Comparison of ENCODE assay signal across 19 cellular contexts in genomic region chr6:41584668-41585205, GRCh38. TPM values are rescaled to one million over a fixed set of nuclear protein-coding genes. Genes with fewer than 3 reads are reported as not detected.
A peak's percentile ranks its signal among the peaks of the same experiment; 100 is the strongest.
DNase-seq lines count a peak whose midpoint lies in the region; ATAC-seq and TF ChIP-seq lines count a peak whose summit lies in the region.
"Had no signal": no experiment of that assay in that cellular context is flagged by ENCODE, and none has a peak within 500 bp of the region (broad histone marks: within the 10 kb centered on the region; RNA-seq: fewer than 3 reads in every experiment).

No MANE protein-coding gene starts in this region.

- no peak for TF ChIP-seq POLR2A in stomach (IDR thresholded peaks at IDR 0.05)

- ATAC-seq in left colon (peak; percentile 81), GM21526 (IDR thresholded peaks at IDR 0.05; ENCODE audit: low FRiP score, unreplicated experiment) (no peak)
- ATAC-seq in stimulated activated naive CD8-positive, alpha-beta T cell treated with anti-CD3 and anti-CD28 coated beads, Interleukin-15, Interleukin-2, amounts not matched to agents 100 U/mL and 50 U/mL, for 24 hours, result no peak
- ATAC-seq: activated CD8-positive, alpha-beta memory T cell treated with anti-CD3 and anti-CD28 coated beads, Interleukin-2, amount 10 ng/mL, durations not matched to agents 7 days and 5 days; natural killer cell treated with Interleukin-12 subunit alpha and Interleukin-12 subunit beta and Interleukin-15 and Interleukin-18, amount 100 ng/mL, for 72 hours had no signal

- TF ChIP-seq CTCF in stomach (IDR thresholded peaks at IDR 0.05) (no peak), endothelial cell (IDR thresholded peaks at IDR 0.05; ENCODE audit: unreplicated experiment) (no peak)

- H3K27ac Mint-ChIP-seq in endothelial cell (ENCODE audit: unreplicated experiment), result no peak overlapping the region
- H3K27ac Mint-ChIP-seq: activated CD8-positive, alpha-beta memory T cell treated with anti-CD3 and anti-CD28 coated beads, Interleukin-2, amount 10 ng/mL, durations not matched to agents 7 days and 5 days; stimulated activated naive CD8-positive, alpha-beta T cell treated with anti-CD3 and anti-CD28 coated beads, Interleukin-15, Interleukin-2, amounts not matched to agents 100 ng/mL and 50 ng/mL, for 24 hours had no signal

- H3K36me3 Mint-ChIP-seq in endothelial cell (ENCODE audit: low read depth, unreplicated experiment), result peaks cover 9% of the 10 kb centered on the region
- H3K36me3 Mint-ChIP-seq: activated CD8-positive, alpha-beta memory T cell treated with anti-CD3 and anti-CD28 coated beads, Interleukin-2, amount 10 ng/mL, durations not matched to agents 7 days and 5 days; natural killer cell treated with Interleukin-12 subunit alpha and Interleukin-12 subunit beta and Interleukin-15 and Interleukin-18, amount 100 ng/mL, for 72 hours had no signal

- H3K27me3 Mint-ChIP-seq in endothelial cell (ENCODE audit: unreplicated experiment), result peaks cover 8% of the 10 kb centered on the region
- H3K27me3 Mint-ChIP-seq: activated CD8-positive, alpha-beta memory T cell treated with anti-CD3 and anti-CD28 coated beads, Interleukin-2, amount 10 ng/mL, durations not matched to agents 7 days and 5 days; effector memory CD8-positive, alpha-beta T cell; natural killer cell treated with Interleukin-12 subunit alpha and Interleukin-12 subunit beta and Interleukin-15 and Interleukin-18, amount 100 ng/mL, for 72 hours; stimulated activated naive CD8-positive, alpha-beta T cell treated with anti-CD3 and anti-CD28 coated beads, Interleukin-15, Interleukin-2, amounts not matched to agents 100 ng/mL and 50 ng/mL, for 24 hours had no signal

- H3K27ac ChIP-seq in stomach, result peak overlapping the region in 3 of 5 donors; percentile 56 to 58 (median 57)
- H3K27ac ChIP-seq: brain microvascular endothelial cell had no signal

- 48 to 80% (median 56%) methylated on average over 8 to 11 of the region's 11 CpGs for WGBS in stomach, 5 donors

- H3K27me3 ChIP-seq in stomach, result no peaks in the 10 kb centered on the region
- H3K27me3 ChIP-seq: brain microvascular endothelial cell had no signal

- H3K36me3 ChIP-seq in stomach, result peaks cover 29 to 82% (median 76%) of the 10 kb centered on the region in 4 donors

- peaks cover 33% of the 10 kb centered on the region for H3K4me1 Mint-ChIP-seq in endothelial cell (ENCODE audit: unreplicated experiment)

- peaks cover 19 to 74% (median 53%) of the 10 kb centered on the region in 4 donors for H3K4me1 ChIP-seq in stomach

- H3K9me3 ChIP-seq in stomach, result no peaks in the 10 kb centered on the region

- H3K4me3 ChIP-seq in stomach, result no peak overlapping the region

- intact Hi-C loops in left colon (cut with DNase I, micrococcal nuclease) (no loop called here), stomach (cut with DNase I; ENCODE audit: low total_unique reads) (no loop called here)

- no peak for TF ChIP-seq EP300 in stomach (IDR thresholded peaks at IDR 0.05)

- no peak overlapping the region for H3K4me3 Mint-ChIP-seq in endothelial cell (ENCODE audit: unreplicated experiment)
- H3K4me3 Mint-ChIP-seq: activated CD8-positive, alpha-beta memory T cell treated with anti-CD3 and anti-CD28 coated beads, Interleukin-2, amount 10 ng/mL, durations not matched to agents 7 days and 5 days; effector memory CD8-positive, alpha-beta T cell; natural killer cell treated with Interleukin-12 subunit alpha and Interleukin-12 subunit beta and Interleukin-15 and Interleukin-18, amount 100 ng/mL, for 72 hours; stimulated activated naive CD8-positive, alpha-beta T cell treated with anti-CD3 and anti-CD28 coated beads, Interleukin-15, Interleukin-2, amounts not matched to agents 100 ng/mL and 50 ng/mL, for 24 hours had no signal

- H3K9me3 Mint-ChIP-seq in endothelial cell (ENCODE audit: unreplicated experiment), result no peaks in the 10 kb centered on the region
- H3K9me3 Mint-ChIP-seq: effector memory CD8-positive, alpha-beta T cell; natural killer cell treated with Interleukin-12 subunit alpha and Interleukin-12 subunit beta and Interleukin-15 and Interleukin-18, amount 100 ng/mL, for 72 hours; stimulated activated naive CD8-positive, alpha-beta T cell treated with anti-CD3 and anti-CD28 coated beads, Interleukin-15, Interleukin-2, amounts not matched to agents 100 ng/mL and 50 ng/mL, for 24 hours had no signal

- DNase-seq in NCI-H345 (lab: John Stamatoyannopoulos, UW), result peak; percentile 9
- no peak for DNase-seq in NCI-H345 treated with DMSO at 0.1 percent for 48 hours (lab: John Stamatoyannopoulos, UW; ENCODE audit: unreplicated experiment)
- DNase-seq in SHP77 treated with DMSO at 0.1 percent for 48 hours (lab: John Stamatoyannopoulos, UW), result peak; percentile 18
- DNase-seq in left colon, result peak; percentile 48 to 49
- peak; percentile 77 for DNase-seq in stomach
- no peak for DNase-seq in stimulated activated naive CD8-positive, alpha-beta T cell treated with anti-CD3 and anti-CD28 coated beads, Interleukin-15, Interleukin-2, amounts not matched to agents 100 U/mL and 50 U/mL, for 24 hours
- DNase-seq in endothelial cell (ENCODE audit: low spot score), result no peak
- DNase-seq: activated CD4-positive, CD25-positive, alpha-beta regulatory T cell; activated CD8-positive, alpha-beta memory T cell treated with anti-CD3 and anti-CD28 coated beads, Interleukin-2, amount 10 ng/mL, durations not matched to agents 7 days and 5 days; activated naive CD4-positive, alpha-beta T cell; brain microvascular endothelial cell; COR-L47; effector memory CD8-positive, alpha-beta T cell; foreskin melanocyte; GOT3; NCI-H2081 had no signal

RNA-seq across cellular contexts. Expression of gene FOXP4, which starts 38.6 kb away (rescaled TPM):
- total RNA-seq in left colon (10 to 100 TPM; 38.6 to 39.4 TPM), stomach (10 to 100 TPM in 4 of 5 donors, 1 to 10 TPM in 1; 7.9 to 70.4 (median 40.3) TPM), endothelial cell (ENCODE audit: unreplicated experiment) (32.5 TPM)
- polyA plus RNA-seq in stomach, result 10 to 100 TPM; 14.3 to 33.7 (median 27.6) TPM

RNA-seq across cellular contexts. Expression of gene MDFI, which starts 53.5 kb away (rescaled TPM):
- total RNA-seq in left colon, result 1 to 10 TPM; 1.1 to 1.6 TPM
- 1 to 10 TPM in 4 of 5 donors, not detected in 1; 4.1 to 8.3 (median 6.6) TPM for total RNA-seq in stomach
- polyA plus RNA-seq in stomach, result 10 to 100 TPM in 2 of 3 donors, 1 to 10 TPM in 1; 3.7 to 17.2 (median 14.9) TPM
- 285 TPM for total RNA-seq in endothelial cell (ENCODE audit: unreplicated experiment)
- total RNA-seq: activated CD8-positive, alpha-beta memory T cell treated with anti-CD3 and anti-CD28 coated beads, Interleukin-2, amount 10 ng/mL, durations not matched to agents 7 days and 5 days; natural killer cell treated with Interleukin-12 subunit alpha and Interleukin-12 subunit beta and Interleukin-15 and Interleukin-18, amount 100 ng/mL, for 72 hours had no signal

Comparison
In these comparisons a context has a peak if more than half of its experiments do, and no peak if none do; other contexts are left out.
1. DNase-seq: peak in NCI-H345 (single experiment), SHP77 treated with DMSO at 0.1 percent for 48 hours (single experiment), left colon (2 of 2) and stomach (single experiment); none in NCI-H345 treated with DMSO at 0.1 percent for 48 hours (single experiment), stimulated activated naive CD8-positive, alpha-beta T cell treated with anti-CD3 and anti-CD28 coated beads, Interleukin-15, Interleukin-2, amounts not matched to agents 100 U/mL and 50 U/mL, for 24 hours (single experiment) and endothelial cell (single experiment).
2. RNA of gene MDFI, which starts 53.5 kb away (total RNA-seq): 285 TPM in endothelial cell (single experiment); 4.1 to 8.3 TPM in stomach and 1.1 to 1.6 TPM in left colon; every median in the first group is over 10 times any median in the second.